ENCODE assay signal across 8 cellular contexts in the genomic region with DNA sequence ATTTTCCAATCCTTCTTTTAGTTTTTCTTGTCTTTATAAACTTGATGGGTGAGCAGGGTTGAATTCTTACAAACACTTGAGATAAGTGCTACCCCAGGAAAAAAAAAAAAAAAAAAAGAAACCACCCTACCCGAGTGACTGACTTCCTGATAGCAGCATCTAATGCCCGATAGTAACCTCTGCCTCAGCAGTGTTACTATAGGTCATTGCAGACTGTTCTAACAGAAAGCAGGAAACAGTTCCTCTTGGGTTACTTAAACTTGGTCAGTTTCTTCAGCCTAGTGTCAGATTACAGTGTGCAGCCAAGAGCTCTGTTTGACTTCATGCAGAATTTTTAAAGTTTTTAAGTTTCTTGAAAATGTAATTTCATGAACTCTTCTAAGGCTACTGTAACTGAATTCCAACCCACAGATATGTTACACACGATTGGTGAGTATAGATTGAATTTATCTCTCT. TPM values are rescaled to one million over a fixed set of nuclear protein-coding genes. Genes with fewer than 3 reads are reported as not detected.
A peak's percentile ranks its signal among the peaks of the same experiment; 100 is the strongest.
DNase-seq lines count a peak whose midpoint lies in the region; ATAC-seq, FAIRE-seq and TF ChIP-seq lines count a peak whose summit lies in the region.

No MANE protein-coding gene starts in this region.

- no peak for TF ChIP-seq POLR2A in GM12891 (IDR thresholded peaks at IDR 0.05; ENCODE audit: low read depth, low read length)

- H3K9me3 ChIP-seq in fibroblast of lung (ENCODE audit: control insufficient read depth, insufficient read depth, low read depth, low read length), result no peaks in the 10 kb centered on the region
- no peaks in the 10 kb centered on the region for H3K9me3 ChIP-seq in naive thymus-derived CD4-positive, alpha-beta T cell (ENCODE audit: control insufficient read depth in 2 of 3, low read length in 3 of 3)

- FAIRE-seq in GM12891 (lab: Jason Lieb, UNC), result peak; percentile 83

- H2AFZ ChIP-seq in fibroblast of lung (ENCODE audit: low read length), result no peak overlapping the region

- peak overlapping the region; percentile 69 to 98 (median 94) for H3K27ac Mint-ChIP-seq in naive thymus-derived CD4-positive, alpha-beta T cell

- H3K27me3 Mint-ChIP-seq in naive thymus-derived CD4-positive, alpha-beta T cell, result peaks cover 0 to 14% (median 0%) of the 10 kb centered on the region in 5 donors

- intact Hi-C loops in naive thymus-derived CD4-positive, alpha-beta T cell (cut with micrococcal nuclease), result loop anchor here (2.0 to 10.0 kb wide), 6 partner anchors 192 to 1856 kb away; a partner anchor contains a TSS

- H3K4me1 Mint-ChIP-seq in naive thymus-derived CD4-positive, alpha-beta T cell, result peaks cover 33 to 61% (median 55%) of the 10 kb centered on the region in 7 donors

- TF ChIP-seq CTCF in WI38 (IDR thresholded peaks at IDR 0.05; ENCODE audit: low read depth, low read length) (no peak), fibroblast of lung (conservative IDR thresholded peaks at IDR 0.05 in 1 of 2, IDR thresholded peaks at IDR 0.05 in 1 of 2; ENCODE audit: low read depth in 1 of 2, low read length in 2 of 2) (no peak)

- H3K4me2 ChIP-seq in fibroblast of lung (ENCODE audit: extremely low read depth, insufficient read depth, low read length), result peak overlapping the region; percentile 92

- peaks cover 5% of the 10 kb centered on the region for H3K79me2 ChIP-seq in fibroblast of lung (ENCODE audit: control insufficient read depth, insufficient read depth, low read length)

- H3K4me3 Mint-ChIP-seq in naive thymus-derived CD4-positive, alpha-beta T cell, result peak overlapping the region; percentile 93 to 100 (median 96)

- no peaks in the 10 kb centered on the region for H3K36me3 ChIP-seq in fibroblast of lung (ENCODE audit: control insufficient read depth, insufficient read depth, low read length)
- peaks cover 0 to 17% (median 0%) of the 10 kb centered on the region in 3 experiments for H3K36me3 ChIP-seq in naive thymus-derived CD4-positive, alpha-beta T cell (ENCODE audit: control insufficient read depth in 2 of 3, insufficient read depth in 3 of 3, low read length in 3 of 3)

- peaks cover 0 to 32% (median 18%) of the 10 kb centered on the region in 5 donors for H3K36me3 Mint-ChIP-seq in naive thymus-derived CD4-positive, alpha-beta T cell

- ATAC-seq in HG02623 (IDR thresholded peaks at IDR 0.05; ENCODE audit: unreplicated experiment), result peak; percentile 57
- ATAC-seq in naive thymus-derived CD4-positive, alpha-beta T cell, result peak; percentile 63

- DNase-seq in AG08395 (ENCODE audit: low spot score) (peak; percentile 69), GM12891 (ENCODE audit: insufficient read length, low spot score) (peak; percentile 20), MV-4-11 (lab: John Stamatoyannopoulos, UW) (peak; percentile 91), fibroblast of lung (ENCODE audit: low read depth in 2 of 2) (peak; percentile 84 to 87), NCI-H1092 treated with DMSO at 0.1 percent for 48 hours (lab: John Stamatoyannopoulos, UW) (no peak)
- peak in 7 of 9 donors; percentile 67 to 83 (median 76) for DNase-seq in naive thymus-derived CD4-positive, alpha-beta T cell

- POLR2A ChIA-PET in naive thymus-derived CD4-positive, alpha-beta T cell (lab: Charles Lee), result interaction anchor here (0.5 to 1.9 kb wide), 7 partner anchors 11 to 391 kb away, joined by 3 to 17 read pairs (median 4); no protein-coding TSS in a partner anchor

- H3K4me3 ChIP-seq in WI38 (ENCODE audit: low read depth, low read length), result peak overlapping the region; percentile 87
- peak overlapping the region; percentile 74 to 92 (median 78) for H3K4me3 ChIP-seq in fibroblast of lung (replicated peaks in 1 of 4; ENCODE audit: control extremely low read depth in 1 of 4, insufficient read depth in 1 of 4, low read depth in 3 of 4, low read length in 4 of 4)
- peak overlapping the region; percentile 91 for H3K4me3 ChIP-seq in naive thymus-derived CD4-positive, alpha-beta T cell (ENCODE audit: low read length)

- CTCF ChIA-PET in naive thymus-derived CD4-positive, alpha-beta T cell (lab: Charles Lee), result interaction anchor here (0.7 to 1.4 kb wide), 4 partner anchors 8 to 597 kb away, joined by 3 to 4 read pairs (median 3); no protein-coding TSS in a partner anchor

- peak overlapping the region; percentile 72 for H3K27ac ChIP-seq in fibroblast of lung (ENCODE audit: insufficient read depth, low read length)
- H3K27ac ChIP-seq in naive thymus-derived CD4-positive, alpha-beta T cell (ENCODE audit: low read depth, low read length), result peak overlapping the region; percentile 97

- H4K20me1 ChIP-seq in fibroblast of lung (ENCODE audit: control insufficient read depth, extremely low read depth, insufficient read depth, low read length), result no peaks in the 10 kb centered on the region

- H3K4me1 ChIP-seq in fibroblast of lung (ENCODE audit: control insufficient read depth, extremely low read depth, insufficient read depth, low read length), result peaks cover 5% of the 10 kb centered on the region
- peaks cover 46 to 52% of the 10 kb centered on the region in 2 donors for H3K4me1 ChIP-seq in naive thymus-derived CD4-positive, alpha-beta T cell (ENCODE audit: control insufficient read depth in 2 of 2, insufficient read depth in 2 of 2, low read length in 2 of 2)

- H3K9ac ChIP-seq in fibroblast of lung (ENCODE audit: insufficient read depth, low read length), result no peak overlapping the region

- peaks cover 7% of the 10 kb centered on the region for H3K27me3 ChIP-seq in fibroblast of lung (ENCODE audit: control insufficient read depth, insufficient read depth, low read length)
- H3K27me3 ChIP-seq in naive thymus-derived CD4-positive, alpha-beta T cell (ENCODE audit: control insufficient read depth in 2 of 2, insufficient read depth in 2 of 2, low read length in 2 of 2), result no peaks in the 10 kb centered on the region

- H3K9me3 Mint-ChIP-seq in naive thymus-derived CD4-positive, alpha-beta T cell, result peaks cover 0 to 7% (median 0%) of the 10 kb centered on the region in 11 donors

TF ChIP-seq in GM12891, 5 proteins besides CTCF, POLR2A, EP300 and RAD21:
- no peak for TF ChIP-seq PAX5 (IDR thresholded peaks at IDR 0.05; ENCODE audit: insufficient read depth, low read length, severe bottlenecking)
- TF ChIP-seq SPI1 (IDR thresholded peaks at IDR 0.05; ENCODE audit: low read depth, low read length), result peak; percentile 73
- TF ChIP-seq POU2F2 (IDR thresholded peaks at IDR 0.05; ENCODE audit: low read depth, low read length), result no peak
- TF ChIP-seq POLR2AphosphoS5 (IDR thresholded peaks at IDR 0.05; ENCODE audit: low read depth, low read length), result 0 out of 2 replicates have a peak, but pooled peaks have one; percentile 39
- TF ChIP-seq TAF1 (IDR thresholded peaks at IDR 0.05; ENCODE audit: low read depth, low read length), result no peak

RNA-seq across cellular contexts. Expression of a gene that starts 2.1 kb away (rescaled TPM):
- polyA plus RNA-seq in GM12891 (2012; ENCODE audit: low read depth, missing spikeins), result 13.1 TPM
- 2.5 and 4.6 TPM in 2 replicates for total RNA-seq in fibroblast of lung
- polyA plus RNA-seq in fibroblast of lung, result 5.2 and 7.6 TPM in 2 replicates
- polyA plus RNA-seq in fibroblast of lung (2012), result 3.0 and 4.6 TPM in 2 replicates
- polyA minus RNA-seq in fibroblast of lung (ENCODE audit: low replicate concordance), result 4.3 and 9.5 TPM in 2 replicates
- 100 to 1,000 TPM in 2 of 5 experiments, 10 to 100 TPM in 3; 17.8 to 215 (median 23.0) TPM for total RNA-seq in naive thymus-derived CD4-positive, alpha-beta T cell
- 10 to 100 TPM; 70.1 to 75.8 TPM for polyA plus RNA-seq in naive thymus-derived CD4-positive, alpha-beta T cell
